Comparison of ENCODE assay signal across 13 cellular contexts in genomic region chr5:11385251-11385900, GRCh38.
DNase-seq lines count a peak whose midpoint lies in the region; ATAC-seq and TF ChIP-seq lines count a peak whose summit lies in the region.
"Had no signal": no experiment of that assay in that cellular context is flagged by ENCODE, and none has a peak within 500 bp of the region (broad histone marks: within the 10 kb centered on the region; RNA-seq: fewer than 3 reads in every experiment).

No MANE protein-coding gene starts in this region.

- peak overlapping the region; percentile 16 for H3K4me3 ChIP-seq in kidney epithelial cell (ENCODE audit: low read depth, low read length)
- H3K4me3 ChIP-seq in spleen: peak overlapping the region in 5 of 8 donors; percentile 19 to 65 (median 20)
- H3K4me3 ChIP-seq: GM12878 had no signal

- H3K9me3 Mint-ChIP-seq in activated naive CD8-positive, alpha-beta T cell treated with anti-CD3 and anti-CD28 coated beads for 36 hours: no peaks in the 10 kb centered on the region
- H3K9me3 Mint-ChIP-seq: stimulated activated naive CD8-positive, alpha-beta T cell treated with anti-CD3 and anti-CD28 coated beads, Interleukin-15, Interleukin-2, amounts not matched to agents 100 ng/mL and 50 ng/mL, for 24 hours had no signal

- peaks cover 64% of the 10 kb centered on the region for H3K27me3 Mint-ChIP-seq in activated naive CD8-positive, alpha-beta T cell treated with anti-CD3 and anti-CD28 coated beads for 36 hours

- in situ Hi-C loops in GM13976 (cut with MboI; ENCODE audit: low sequenced_read_pairs, unreplicated experiment): no loop called here

- H3K27me3 ChIP-seq in kidney epithelial cell (ENCODE audit: control insufficient read depth, insufficient read depth, low read length) (peaks cover 21% of the 10 kb centered on the region), spleen (replicated peaks in 1 of 7) (peaks cover 0 to 53% (median 19%) of the 10 kb centered on the region in 7 donors)

- no peaks in the 10 kb centered on the region for H3K9me3 ChIP-seq in spleen

- no peak overlapping the region for H3K27ac Mint-ChIP-seq in activated naive CD8-positive, alpha-beta T cell treated with anti-CD3 and anti-CD28 coated beads for 36 hours
- H3K27ac Mint-ChIP-seq: stimulated activated naive CD8-positive, alpha-beta T cell treated with anti-CD3 and anti-CD28 coated beads, Interleukin-15, Interleukin-2, amounts not matched to agents 100 ng/mL and 50 ng/mL, for 24 hours had no signal

- peak in 2 of 3 experiments; percentile 64 to 72 for DNase-seq in NCI-H1417 (lab: John Stamatoyannopoulos, UW)
- DNase-seq in NCI-H1417 treated with DMSO at 0.1 percent for 48 hours (lab: John Stamatoyannopoulos, UW): no peak
- peak; percentile 2 for DNase-seq in activated naive CD8-positive, alpha-beta T cell treated with anti-CD3 and anti-CD28 coated beads for 36 hours
- no peak for DNase-seq in kidney epithelial cell (ENCODE audit: low read depth)
- no peak for DNase-seq in spleen
- no peak for DNase-seq in NCI-H1930 (lab: John Stamatoyannopoulos, UW)
- DNase-seq in GM13976 (ENCODE audit: low spot score): no peak
- DNase-seq: ACHN had no signal

- peaks cover 8% of the 10 kb centered on the region for H3K4me1 Mint-ChIP-seq in activated naive CD8-positive, alpha-beta T cell treated with anti-CD3 and anti-CD28 coated beads for 36 hours

- intact Hi-C loops in spleen (cut with DNase I; ENCODE audit: low total_unique reads): no loop called here

- TF ChIP-seq POLR2A in spleen (IDR thresholded peaks at IDR 0.05): no peak

- peak overlapping the region; percentile 46 for H3K4me3 Mint-ChIP-seq in activated naive CD8-positive, alpha-beta T cell treated with anti-CD3 and anti-CD28 coated beads for 36 hours
- H3K4me3 Mint-ChIP-seq: stimulated activated naive CD8-positive, alpha-beta T cell treated with anti-CD3 and anti-CD28 coated beads, Interleukin-15, Interleukin-2, amounts not matched to agents 100 ng/mL and 50 ng/mL, for 24 hours had no signal

- H3K27ac ChIP-seq in spleen: no peak overlapping the region
- H3K27ac ChIP-seq: HL-60, skin epidermis had no signal

- H3K36me3 Mint-ChIP-seq in activated naive CD8-positive, alpha-beta T cell treated with anti-CD3 and anti-CD28 coated beads for 36 hours: no peaks in the 10 kb centered on the region

- no peaks in the 10 kb centered on the region for H3K36me3 ChIP-seq in kidney epithelial cell (ENCODE audit: control insufficient read depth, insufficient read depth, low read length)
- H3K36me3 ChIP-seq in spleen: no peaks in the 10 kb centered on the region

- TF ChIP-seq CTCF in kidney epithelial cell (IDR thresholded peaks at IDR 0.05; ENCODE audit: insufficient read depth, low read length, poor library complexity, severe bottlenecking) (no peak), spleen (IDR thresholded peaks at IDR 0.05 in 8 of 11, conservative IDR thresholded peaks at IDR 0.05 in 3 of 11) (no peak), GM13976 (IDR thresholded peaks at IDR 0.05; ENCODE audit: borderline replicate concordance, control extremely low read depth, extremely low read depth, insufficient read depth, missing control alignments) (no peak)

- WGBS in spleen, 5 donors: 6 to 16% (median 11%) methylated on average over 19 to 33 of the region's 33 CpGs

- H3K4me1 ChIP-seq in spleen: peaks cover 0 to 14% (median 4%) of the 10 kb centered on the region in 6 donors

- no peak for ATAC-seq in GM18517 (IDR thresholded peaks at IDR 0.05; ENCODE audit: unreplicated experiment)
- ATAC-seq: GM12878 had no signal

Comparison
In these comparisons a context has a peak if more than half of its experiments do, and no peak if none do; other contexts are left out.
1. DNase-seq: peak in NCI-H1417 (2 of 3) and activated naive CD8-positive, alpha-beta T cell treated with anti-CD3 and anti-CD28 coated beads for 36 hours (single experiment); none in NCI-H1417 treated with DMSO at 0.1 percent for 48 hours (single experiment), kidney epithelial cell (single experiment), spleen (single experiment), NCI-H1930 (0 of 2) and GM13976 (single experiment).